ENCODE assay signal across 26 cellular contexts in genomic region chr7:124716894-124717293, GRCh38. TPM values are rescaled to one million over a fixed set of nuclear protein-coding genes. Genes with fewer than 3 reads are reported as not detected.
"Had no signal": no experiment of that assay in that cellular context is flagged by ENCODE, and none has a peak within 500 bp of the region (broad histone marks: within the 10 kb centered on the region; RNA-seq: fewer than 3 reads in every experiment).

No MANE protein-coding gene starts in this region.

- H3K27ac ChIP-seq: neutrophil, pancreas, prostate gland, sigmoid colon, suprapubic skin, testis, tibial artery, transverse colon, upper lobe of right lung, uterus had no signal

- H3K27me3 ChIP-seq: neutrophil, pancreas, right lobe of liver, sigmoid colon, suprapubic skin, testis, tibial artery, transverse colon, upper lobe of right lung, uterus had no signal

- H3K36me3 ChIP-seq: neutrophil, pancreas, prostate gland, right lobe of liver, sigmoid colon, suprapubic skin, tibial artery, transverse colon, upper lobe of right lung, uterus had no signal

- FAIRE-seq: pancreas, small intestine had no signal

- H3K9me3 ChIP-seq: neutrophil, pancreas, prostate gland, right lobe of liver, sigmoid colon, suprapubic skin, testis, tibial artery, transverse colon, upper lobe of right lung, uterus had no signal

- DNase-seq: naive thymus-derived CD8-positive, alpha-beta T cell; nephron progenitor cell; nucleus accumbens; pancreas; right cardiac atrium; right lobe of liver; sigmoid colon; small intestine; stimulated activated CD4-positive, alpha-beta T cell treated with anti-CD3 and anti-CD28 coated beads, Interleukin-15, amount 100 ng/mL, for 24 hours; stimulated activated CD4-positive, alpha-beta T cell treated with anti-CD3 and anti-CD28 coated beads, Interleukin-2, amount 100 ng/mL, for 24 hours; stimulated activated CD4-positive, alpha-beta T cell treated with anti-CD3 and anti-CD28 coated beads, Interleukin-2, amount 100 ng/mL, for 48 hours; stimulated activated CD4-positive, alpha-beta T cell treated with anti-CD3 and anti-CD28 coated beads, Interleukin-4, amount 100 ng/mL, for 24 hours; stimulated activated naive B cell treated with anti-CD40 and anti-IgM and Interleukin-4, amounts not matched to agents 10 μg/mL and 1 μg/mL and 100 μg/mL, for 72 hours; stimulated activated naive CD8-positive, alpha-beta T cell treated with anti-CD3 and anti-CD28 coated beads, Interleukin-15, amount 100 ng/mL, for 72 hours; stimulated activated naive CD8-positive, alpha-beta T cell treated with anti-CD3 and anti-CD28 coated beads, Interleukin-15, Interleukin-2, amounts not matched to agents 100 U/mL and 50 U/mL, for 24 hours; substantia nigra; testis; tibial artery; transverse colon; upper lobe of right lung; uterus had no signal

- H3K4me3 ChIP-seq: pancreas, prostate gland, right lobe of liver, sigmoid colon, suprapubic skin, testis, tibial artery, transverse colon, upper lobe of right lung, uterus had no signal

- H3K4me1 ChIP-seq: pancreas, prostate gland, sigmoid colon, suprapubic skin, testis, transverse colon, upper lobe of right lung, uterus had no signal

- ATAC-seq: naive thymus-derived CD8-positive, alpha-beta T cell; natural killer cell treated with Interleukin-12 subunit alpha and Interleukin-12 subunit beta and Interleukin-15 and Interleukin-18, amount 100 ng/mL, for 72 hours; pancreas; right cardiac atrium; stimulated activated effector memory CD8-positive, alpha-beta T cell treated with anti-CD3 and anti-CD28 coated beads, Interleukin-12 subunit alpha, Interleukin-12 subunit beta, amount 100 ng/mL, for 72 hours; stimulated activated naive B cell treated with anti-CD40 and anti-IgM and Interleukin-4, amounts not matched to agents 10 μg/mL and 1 μg/mL and 100 μg/mL, for 72 hours; stimulated activated naive CD8-positive, alpha-beta T cell treated with anti-CD3 and anti-CD28 coated beads, Interleukin-15, amount 100 ng/mL, for 72 hours; stimulated activated naive CD8-positive, alpha-beta T cell treated with anti-CD3 and anti-CD28 coated beads, Interleukin-15, Interleukin-2, amounts not matched to agents 100 U/mL and 50 U/mL, for 24 hours; upper lobe of right lung had no signal

RNA-seq across cellular contexts. Expression of gene GPR37, which starts 48.7 kb away (rescaled TPM):
- total RNA-seq: naive thymus-derived CD8-positive, alpha-beta T cell; natural killer cell treated with Interleukin-12 subunit alpha and Interleukin-12 subunit beta and Interleukin-15 and Interleukin-18, amount 100 ng/mL, for 72 hours had no signal
- polyA plus RNA-seq: naive thymus-derived CD8-positive, alpha-beta T cell had no signal
